ENCODE assay signal across 8 cellular contexts in genomic region chr12:27554421-27555186, GRCh38. TPM values are rescaled to one million over a fixed set of nuclear protein-coding genes. Genes with fewer than 3 reads are reported as not detected.
DNase-seq lines count a peak whose midpoint lies in the region; ATAC-seq and TF ChIP-seq lines count a peak whose summit lies in the region.

No MANE protein-coding gene starts in this region.

- no peak for TF ChIP-seq CTCF in prostate gland (IDR thresholded peaks at IDR 0.05)

- no peak overlapping the region for H3K4me3 Mint-ChIP-seq in activated T-cell treated with anti-CD3 and anti-CD28 coated beads, Interleukin-2, amount 50 U/mL, for 4 hours

- no peaks in the 10 kb centered on the region for H3K9me3 ChIP-seq in prostate gland

- intact Hi-C loops in Right ventricle myocardium superior (cut with DNase I) = no loop called here
- intact Hi-C loops in prostate gland (cut with DNase I) = no loop called here

- peak overlapping the region; percentile 43 to 47 for H3K27ac ChIP-seq in prostate gland

- peaks cover 1% of the 10 kb centered on the region for H3K27me3 Mint-ChIP-seq in activated T-cell treated with anti-CD3 and anti-CD28 coated beads, Interleukin-2, amount 50 U/mL, for 4 hours (ENCODE audit: low read depth)

- ATAC-seq in SK-N-SH treated with all-trans-retinoic acid at 6 μM for 48 hours = peak; percentile 66
- peak; percentile 71 for ATAC-seq in Right ventricle myocardium superior (ENCODE audit: poor library complexity)
- ATAC-seq in GM19452 (IDR thresholded peaks at IDR 0.05; ENCODE audit: unreplicated experiment) = no peak
- ATAC-seq in activated T-cell treated with anti-CD3 and anti-CD28 coated beads, Interleukin-2, amount 50 U/mL, for 4 hours = no peak

- H3K36me3 ChIP-seq in prostate gland = no peaks in the 10 kb centered on the region

- no peaks in the 10 kb centered on the region for H3K27me3 ChIP-seq in prostate gland (replicated peaks; ENCODE audit: insufficient read depth)

- peak; percentile 15 for TF ChIP-seq POLR2A in prostate gland (IDR thresholded peaks at IDR 0.05)

- H3K4me1 Mint-ChIP-seq in activated T-cell treated with anti-CD3 and anti-CD28 coated beads, Interleukin-2, amount 50 U/mL, for 4 hours (ENCODE audit: low read depth) = peaks cover 12% of the 10 kb centered on the region

- peak; percentile 82 for DNase-seq in Ammon's horn (ENCODE audit: low spot score)
- DNase-seq in Right ventricle myocardium superior = peak; percentile 88
- DNase-seq in prostate gland (ENCODE audit: low spot score) = peak; percentile 67
- no peak for DNase-seq in AML-193 (lab: John Stamatoyannopoulos, UW)
- no peak for DNase-seq in NCI-H2081 treated with DMSO at 0.1 percent for 48 hours (lab: John Stamatoyannopoulos, UW)
- no peak for DNase-seq in activated T-cell treated with anti-CD3 and anti-CD28 coated beads, Interleukin-2, amount 50 U/mL, for 4 hours

- no peaks in the 10 kb centered on the region for H3K9me3 Mint-ChIP-seq in activated T-cell treated with anti-CD3 and anti-CD28 coated beads, Interleukin-2, amount 50 U/mL, for 4 hours

- H3K4me1 ChIP-seq in prostate gland (replicated peaks) = peaks cover 15% of the 10 kb centered on the region

- WGBS in prostate gland = 13% methylated on average over 14 of the region's 14 CpGs

- no peaks in the 10 kb centered on the region for H3K36me3 Mint-ChIP-seq in activated T-cell treated with anti-CD3 and anti-CD28 coated beads, Interleukin-2, amount 50 U/mL, for 4 hours (ENCODE audit: insufficient read depth)

- H3K4me3 ChIP-seq in prostate gland = peak overlapping the region in 1 of 2 donors; percentile 3

TF ChIP-seq in SK-N-SH treated with all-trans-retinoic acid at 6 μM for 48 hours, 23 proteins besides CTCF, POLR2A, EP300 and RAD21:
- TF ChIP-seq SNAI2 (CRISPR knock-in tag; IDR thresholded peaks at IDR 0.05) (no peak), ZNF70 (CRISPR knock-in tag; IDR thresholded peaks at IDR 0.05) (no peak), BACH2 (CRISPR knock-in tag; IDR thresholded peaks at IDR 0.05; ENCODE audit: borderline replicate concordance) (no peak), TSHZ2 (CRISPR knock-in tag; IDR thresholded peaks at IDR 0.05) (no peak), ZFP30 (CRISPR knock-in tag; IDR thresholded peaks at IDR 0.05) (no peak), ZNF8 (CRISPR knock-in tag; IDR thresholded peaks at IDR 0.05) (no peak), GLIS3 (CRISPR knock-in tag; IDR thresholded peaks at IDR 0.05) (no peak), PATZ1 (CRISPR knock-in tag; IDR thresholded peaks at IDR 0.05; ENCODE audit: borderline replicate concordance) (no peak), ZFP3 (CRISPR knock-in tag; IDR thresholded peaks at IDR 0.05) (no peak), OSR1 (CRISPR knock-in tag; IDR thresholded peaks at IDR 0.05) (no peak), POU6F1 (CRISPR knock-in tag; IDR thresholded peaks at IDR 0.05; ENCODE audit: borderline replicate concordance, low read depth) (no peak), TOX (CRISPR knock-in tag; IDR thresholded peaks at IDR 0.05; ENCODE audit: borderline replicate concordance) (no peak)

RNA-seq across cellular contexts. Expression of gene PPFIBP1, which starts 30.6 kb away (rescaled TPM):
- 292 TPM for total RNA-seq in Right ventricle myocardium superior
- 100 to 1,000 TPM in 1 of 2 donors, 10 to 100 TPM in 1; 61.3 to 121 TPM for total RNA-seq in prostate gland
- total RNA-seq in activated T-cell treated with anti-CD3 and anti-CD28 coated beads, Interleukin-2, amount 50 U/mL, for 4 hours = 10 to 100 TPM in 2 of 3 donors, 1 to 10 TPM in 1; 7.4 to 11.6 (median 10.9) TPM

Comparison
In these comparisons a context has a peak if more than half of its experiments do, and no peak if none do; other contexts are left out.
1. DNase-seq: peak in Ammon's horn (single experiment), Right ventricle myocardium superior (single experiment) and prostate gland (single experiment); none in AML-193 (0 of 2), NCI-H2081 treated with DMSO at 0.1 percent for 48 hours (single experiment) and activated T-cell treated with anti-CD3 and anti-CD28 coated beads, Interleukin-2, amount 50 U/mL, for 4 hours (single experiment).
2. ATAC-seq: peak in SK-N-SH treated with all-trans-retinoic acid at 6 μM for 48 hours (single experiment) and Right ventricle myocardium superior (single experiment); none in GM19452 (single experiment) and activated T-cell treated with anti-CD3 and anti-CD28 coated beads, Interleukin-2, amount 50 U/mL, for 4 hours (0 of 2).
3. RNA of gene PPFIBP1, which starts 30.6 kb away (total RNA-seq): 292 TPM in Right ventricle myocardium superior (single experiment) and 61.3 to 121 TPM in prostate gland; 7.4 to 11.6 TPM in activated T-cell treated with anti-CD3 and anti-CD28 coated beads, Interleukin-2, amount 50 U/mL, for 4 hours; every median in the first group is over 4 times any median in the second.